In genomic region chr11:129894281-129895125, GRCh38 we compare ENCODE assay signal across 8 cellular contexts. TPM values are rescaled to one million over a fixed set of nuclear protein-coding genes. Genes with fewer than 3 reads are reported as not detected.
DNase-seq lines count a peak whose midpoint lies in the region; ATAC-seq, FAIRE-seq and TF ChIP-seq lines count a peak whose summit lies in the region.

No MANE protein-coding gene starts in this region.

- H3K4me1 Mint-ChIP-seq in stimulated activated effector memory CD8-positive, alpha-beta T cell treated with anti-CD3 and anti-CD28 coated beads, Interleukin-12 subunit alpha, Interleukin-12 subunit beta, amount 100 ng/mL, for 72 hours, result peaks cover 32% of the 10 kb centered on the region

- peak overlapping the region; percentile 88; the same call in 1 of the 2 replicates for H3K9ac ChIP-seq in iPS-20b (ENCODE audit: low read depth, low read length)

- no peaks in the 10 kb centered on the region for H3K9me3 ChIP-seq in ascending aorta
- no peaks in the 10 kb centered on the region; the same call in 1 of the 2 replicates for H3K9me3 ChIP-seq in iPS-20b (ENCODE audit: insufficient read depth, low read depth, low read length)

- H3K4me3 Mint-ChIP-seq in stimulated activated effector memory CD8-positive, alpha-beta T cell treated with anti-CD3 and anti-CD28 coated beads, Interleukin-12 subunit alpha, Interleukin-12 subunit beta, amount 100 ng/mL, for 72 hours, result peak overlapping the region; percentile 80

- H3K36me3 ChIP-seq in ascending aorta, result peaks cover 9 to 34% of the 10 kb centered on the region in 2 donors
- H3K36me3 ChIP-seq in iPS-20b (ENCODE audit: insufficient read depth, low read depth, low read length), result peaks cover 52% of the 10 kb centered on the region

- H3K9me3 Mint-ChIP-seq in stimulated activated effector memory CD8-positive, alpha-beta T cell treated with anti-CD3 and anti-CD28 coated beads, Interleukin-12 subunit alpha, Interleukin-12 subunit beta, amount 100 ng/mL, for 72 hours, result no peaks in the 10 kb centered on the region

- H3K27ac ChIP-seq in C4-2B (peak overlapping the region; percentile 73), ascending aorta (peak overlapping the region; percentile 60 to 78), iPS-20b (ENCODE audit: low read length) (no peak overlapping the region)

- H3K27me3 ChIP-seq in ascending aorta, result no peaks in the 10 kb centered on the region
- no peaks in the 10 kb centered on the region for H3K27me3 ChIP-seq in iPS-20b (ENCODE audit: insufficient read depth, low read length)

- DNase-seq in Kasumi-1 (lab: John Stamatoyannopoulos, UW) (peak; percentile 24 to 29), ascending aorta (ENCODE audit: low spot score in 2 of 2) (no peak), hippocampal formation (lab: John Stamatoyannopoulos, UW) (no peak), D721Med (ENCODE audit: insufficient read length, low spot score) (no peak)
- no peak for DNase-seq in stimulated activated effector memory CD8-positive, alpha-beta T cell treated with anti-CD3 and anti-CD28 coated beads, Interleukin-12 subunit alpha, Interleukin-12 subunit beta, amount 100 ng/mL, for 72 hours (ENCODE audit: low spot score in 2 of 2)

- H3K4me3 ChIP-seq in ascending aorta (peak overlapping the region; percentile 94 to 96), iPS-20b (ENCODE audit: low read length) (peak overlapping the region; percentile 90)

- peak; percentile 24 for ATAC-seq in GM19395 (IDR thresholded peaks at IDR 0.05; ENCODE audit: unreplicated experiment)
- peak; percentile 43 for ATAC-seq in stimulated activated effector memory CD8-positive, alpha-beta T cell treated with anti-CD3 and anti-CD28 coated beads, Interleukin-12 subunit alpha, Interleukin-12 subunit beta, amount 100 ng/mL, for 72 hours

- H3K4me1 ChIP-seq in ascending aorta, result peaks cover 0 to 9% of the 10 kb centered on the region in 2 donors
- H3K4me1 ChIP-seq in iPS-20b (ENCODE audit: insufficient read depth, low read length), result peaks cover 10% of the 10 kb centered on the region; the same call in 1 of the 2 replicates

- TF ChIP-seq CTCF in C4-2B (conservative IDR thresholded peaks at IDR 0.05), result no peak
- TF ChIP-seq CTCF in ascending aorta (IDR thresholded peaks at IDR 0.05), result no peak
- no peak for TF ChIP-seq CTCF in D721Med (IDR thresholded peaks at IDR 0.05; ENCODE audit: insufficient read depth, missing control alignments)

- FAIRE-seq in D721Med (lab: Jason Lieb, UNC), result no peak

- intact Hi-C loops in ascending aorta (cut with DNase I), result loop anchor here (2.0 to 10.0 kb wide), 4 partner anchors 108 to 1020 kb away; partner anchors contain the start of genes APLP2, PRDM10, SNX19 and ZBTB44

- H3K36me3 Mint-ChIP-seq in stimulated activated effector memory CD8-positive, alpha-beta T cell treated with anti-CD3 and anti-CD28 coated beads, Interleukin-12 subunit alpha, Interleukin-12 subunit beta, amount 100 ng/mL, for 72 hours, result peaks cover 35% of the 10 kb centered on the region

- H3K27ac Mint-ChIP-seq in stimulated activated effector memory CD8-positive, alpha-beta T cell treated with anti-CD3 and anti-CD28 coated beads, Interleukin-12 subunit alpha, Interleukin-12 subunit beta, amount 100 ng/mL, for 72 hours, result peak overlapping the region; percentile 85

RNA-seq across cellular contexts. Expression of gene NFRKB, which starts 0.9 kb away (rescaled TPM):
- total RNA-seq in ascending aorta, result 6.9 TPM

Comparison
In these comparisons a context has a peak if more than half of its experiments do, and no peak if none do; other contexts are left out.
1. DNase-seq: peak in Kasumi-1 (2 of 2); none in ascending aorta (0 of 2), stimulated activated effector memory CD8-positive, alpha-beta T cell treated with anti-CD3 and anti-CD28 coated beads, Interleukin-12 subunit alpha, Interleukin-12 subunit beta, amount 100 ng/mL, for 72 hours (0 of 2), hippocampal formation (0 of 2) and D721Med (single experiment).